8 cellular contexts compared by ENCODE assay signal in the genomic region with DNA sequence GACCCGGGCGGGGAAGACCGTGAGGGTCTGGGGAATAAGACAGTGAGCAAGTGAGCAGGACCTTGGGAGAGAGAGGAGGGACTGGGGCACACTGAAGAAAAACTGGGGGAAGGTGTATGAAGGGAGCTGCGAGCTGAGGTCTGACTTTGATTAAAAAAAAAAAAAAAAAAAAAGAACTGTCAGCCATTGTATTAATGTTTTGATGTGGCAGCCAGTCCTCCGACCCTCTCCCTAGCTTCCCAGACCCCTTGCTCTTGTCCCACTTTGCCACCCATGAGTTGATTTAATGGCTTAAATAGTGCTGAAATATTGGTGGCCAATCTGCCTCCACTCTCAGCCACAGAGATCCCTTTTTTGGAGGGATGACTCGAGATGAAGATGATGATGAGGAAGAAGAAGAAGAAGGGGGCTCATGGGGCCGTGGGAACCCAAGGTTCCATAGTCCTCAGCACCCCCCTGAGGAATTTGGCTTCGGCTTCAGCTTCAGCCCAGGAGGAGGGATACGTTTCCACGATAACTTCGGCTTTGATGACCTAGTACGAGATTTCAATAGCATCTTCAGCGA. TPM values are rescaled to one million over a fixed set of nuclear protein-coding genes. Genes with fewer than 3 reads are reported as not detected.
DNase-seq lines count a peak whose midpoint lies in the region; ATAC-seq and TF ChIP-seq lines count a peak whose summit lies in the region.

No MANE protein-coding gene starts in this region.

- peaks cover 40% of the 10 kb centered on the region for H3K4me1 Mint-ChIP-seq in activated naive CD4-positive, alpha-beta T cell treated with anti-CD3 and anti-CD28 coated beads for 36 hours (ENCODE audit: low read depth)
- H3K4me1 Mint-ChIP-seq in brain, result peaks cover 29% of the 10 kb centered on the region

- intact Hi-C loops in activated naive CD4-positive, alpha-beta T cell treated with anti-CD3 and anti-CD28 coated beads for 36 hours (cut with micrococcal nuclease), result loop anchor here (1.0 to 5.0 kb wide), 13 partner anchors 52 to 602 kb away; a partner anchor contains a TSS
- intact Hi-C loops in upper lobe of right lung (cut with DNase I), result no loop called here

- H3K4me3 ChIP-seq in lung (peak overlapping the region; percentile 59), upper lobe of right lung (peak overlapping the region; percentile 90)

- peaks cover 0 to 3% of the 10 kb centered on the region in 2 donors for H3K4me1 ChIP-seq in lung (ENCODE audit: control insufficient read depth in 2 of 2, insufficient read depth in 2 of 2, low read length in 2 of 2)
- H3K4me1 ChIP-seq in upper lobe of right lung, result peaks cover 10% of the 10 kb centered on the region

- CTCF ChIA-PET in activated naive CD4-positive, alpha-beta T cell treated with anti-CD3 and anti-CD28 coated beads for 36 hours (lab: Charles Lee), result interaction anchor here (0.6 to 4.1 kb wide), 8 partner anchors 43 to 274 kb away, joined by 3 to 29 read pairs (median 4); a partner anchor contains a TSS

- H3K9me3 ChIP-seq in lung (ENCODE audit: control insufficient read depth in 2 of 2, insufficient read depth in 1 of 2, low read length in 1 of 2) (no peaks in the 10 kb centered on the region), upper lobe of right lung (no peaks in the 10 kb centered on the region)

- no peak for TF ChIP-seq CTCF in brain (conservative IDR thresholded peaks at IDR 0.05)
- no peak for TF ChIP-seq CTCF in lung (IDR thresholded peaks at IDR 0.05; ENCODE audit: control extremely low read depth, extremely low read depth)
- no peak for TF ChIP-seq CTCF in upper lobe of right lung (IDR thresholded peaks at IDR 0.05)

- H3K27ac ChIP-seq in lung (ENCODE audit: low read depth in 1 of 2, low read length in 1 of 2), result peak overlapping the region; percentile 83 to 88
- H3K27ac ChIP-seq in upper lobe of right lung, result peak overlapping the region; percentile 90

- DNase-seq in activated naive CD4-positive, alpha-beta T cell treated with anti-CD3 and anti-CD28 coated beads for 36 hours, result no peak
- no peak for DNase-seq in activated naive CD4-positive, alpha-beta T cell treated with anti-CD3 and anti-CD28 coated beads, Interleukin-2, amount 50 U/mL, for 16 hours
- DNase-seq in lung (ENCODE audit: low spot score) (peak; percentile 30), upper lobe of right lung (no peak)

- WGBS in lung, 2 donors, result 45 to 49% methylated on average over 13 of the region's 13 CpGs

- H3K4me3 Mint-ChIP-seq in activated naive CD4-positive, alpha-beta T cell treated with anti-CD3 and anti-CD28 coated beads for 36 hours, result peak overlapping the region; percentile 98
- H3K4me3 Mint-ChIP-seq in brain, result peak overlapping the region; percentile 95 to 99 (median 98)

- H3K27me3 ChIP-seq in lung (ENCODE audit: control insufficient read depth, insufficient read depth) (no peaks in the 10 kb centered on the region), upper lobe of right lung (no peaks in the 10 kb centered on the region)

- H3K36me3 Mint-ChIP-seq in activated naive CD4-positive, alpha-beta T cell treated with anti-CD3 and anti-CD28 coated beads for 36 hours (ENCODE audit: low read depth), result peaks cover 33% of the 10 kb centered on the region
- H3K36me3 Mint-ChIP-seq in brain, result peaks cover 42% of the 10 kb centered on the region

- peak overlapping the region; percentile 99 for H3K27ac Mint-ChIP-seq in activated naive CD4-positive, alpha-beta T cell treated with anti-CD3 and anti-CD28 coated beads for 36 hours
- peak overlapping the region; percentile 97 to 99 (median 97) for H3K27ac Mint-ChIP-seq in brain

- ATAC-seq in lung (ENCODE audit: insufficient read depth, low FRiP score) (no peak), upper lobe of right lung (no peak), GM21717 (IDR thresholded peaks at IDR 0.05; ENCODE audit: unreplicated experiment) (no peak), HG03097 (IDR thresholded peaks at IDR 0.05; ENCODE audit: low FRiP score, unreplicated experiment) (no peak), GM19324 (IDR thresholded peaks at IDR 0.05; ENCODE audit: low FRiP score, unreplicated experiment) (no peak)

- H3K27me3 Mint-ChIP-seq in activated naive CD4-positive, alpha-beta T cell treated with anti-CD3 and anti-CD28 coated beads for 36 hours (ENCODE audit: low read depth), result no peaks in the 10 kb centered on the region
- H3K27me3 Mint-ChIP-seq in brain, result peaks cover 9% of the 10 kb centered on the region

- H3K9me3 Mint-ChIP-seq in activated naive CD4-positive, alpha-beta T cell treated with anti-CD3 and anti-CD28 coated beads for 36 hours, result no peaks in the 10 kb centered on the region
- no peaks in the 10 kb centered on the region for H3K9me3 Mint-ChIP-seq in brain

- H3K36me3 ChIP-seq in lung (ENCODE audit: control insufficient read depth in 2 of 2, insufficient read depth in 2 of 2, low read length in 2 of 2) (peaks cover 25 to 31% of the 10 kb centered on the region in 2 donors), upper lobe of right lung (peaks cover 49% of the 10 kb centered on the region)

RNA-seq across cellular contexts. Expression of a gene that starts 0.7 kb away (rescaled TPM):
- total RNA-seq in activated naive CD4-positive, alpha-beta T cell treated with anti-CD3 and anti-CD28 coated beads for 36 hours, result 100 to 1,000 TPM; 204 to 219 TPM
- 200 TPM for polyA plus RNA-seq in brain (ENCODE audit: insufficient read depth, low read depth, low replicate concordance)
- total RNA-seq in lung, result 10 to 100 TPM; 42.7 to 86.8 TPM
- polyA plus RNA-seq in lung, result 100 to 1,000 TPM in 1 of 2 donors, 10 to 100 TPM in 1; 92.2 to 168 TPM
- total RNA-seq in upper lobe of right lung, result 78.2 TPM

RNA-seq across cellular contexts. Expression of a gene that starts 47.8 kb away (rescaled TPM):
- not detected for total RNA-seq in activated naive CD4-positive, alpha-beta T cell treated with anti-CD3 and anti-CD28 coated beads for 36 hours
- polyA plus RNA-seq in brain (ENCODE audit: insufficient read depth, low read depth, low replicate concordance) (not detected), lung (1 to 10 TPM in 1 of 2 donors, under 1 TPM in 1; 0.28 to 1.4 TPM)
- total RNA-seq in lung (under 1 TPM; 0.31 to 0.64 TPM), upper lobe of right lung (0.64 TPM)

RNA-seq across cellular contexts. Expression of a gene that starts 52.2 kb away (rescaled TPM):
- total RNA-seq in activated naive CD4-positive, alpha-beta T cell treated with anti-CD3 and anti-CD28 coated beads for 36 hours, result 10 to 100 TPM; 28.2 to 28.7 TPM
- polyA plus RNA-seq in brain (ENCODE audit: insufficient read depth, low read depth, low replicate concordance) (12.5 TPM), lung (10 to 100 TPM; 10.3 to 21.4 TPM)
- total RNA-seq in lung (10 to 100 TPM; 43.7 to 45.1 TPM), upper lobe of right lung (35.2 TPM)

RNA-seq across cellular contexts. Expression of a gene that starts 52.3 kb away (rescaled TPM):
- 100 to 1,000 TPM; 154 to 164 TPM for total RNA-seq in activated naive CD4-positive, alpha-beta T cell treated with anti-CD3 and anti-CD28 coated beads for 36 hours
- polyA plus RNA-seq in brain (ENCODE audit: insufficient read depth, low read depth, low replicate concordance), result 123 TPM
- total RNA-seq in lung, result 100 to 1,000 TPM; 126 to 147 TPM
- polyA plus RNA-seq in lung, result 10 to 100 TPM; 67.3 to 84.2 TPM
- total RNA-seq in upper lobe of right lung, result 156 TPM
